Comparison of ENCODE assay signal across 8 cellular contexts in genomic region chr11:818396-819128, GRCh38.
DNase-seq lines count a peak whose midpoint lies in the region; ATAC-seq lines count a peak whose summit lies in the region.

TSS of gene PNPLA2 (plus strand) at chr11:818914. CDS start at chr11:819719, 805 bp downstream.

- peaks cover 14% of the 10 kb centered on the region; the same call in 1 of the 2 replicates for H3K4me1 ChIP-seq in ES-I3 (ENCODE audit: insufficient read depth, low read length)
- peaks cover 21% of the 10 kb centered on the region for H3K4me1 ChIP-seq in NT2/D1 (ENCODE audit: insufficient read depth, insufficient read length)
- no peaks in the 10 kb centered on the region for H3K4me1 ChIP-seq in endocrine pancreas (ENCODE audit: control insufficient read depth, insufficient read depth, low read length)
- H3K4me1 ChIP-seq in mucosa of stomach (ENCODE audit: control insufficient read depth, insufficient read depth, low read length) = peaks cover 41% of the 10 kb centered on the region

- ATAC-seq in HG03432 (IDR thresholded peaks at IDR 0.05; ENCODE audit: unreplicated experiment) (no peak), HG03520 (IDR thresholded peaks at IDR 0.05; ENCODE audit: unreplicated experiment) (no peak)

- H3K4me3 ChIP-seq in NT2/D1 (ENCODE audit: insufficient read length, low read depth) = peak within 1 kb of the TSS; percentile 95
- H3K4me3 ChIP-seq in endocrine pancreas (ENCODE audit: control insufficient read depth, insufficient read depth, low read length) = no peak within 1 kb of the TSS
- H3K4me3 ChIP-seq in mucosa of stomach (ENCODE audit: low read length) = peak within 1 kb of the TSS; percentile 71

- H3K27me3 ChIP-seq in NT2/D1 (ENCODE audit: insufficient read depth, insufficient read length) (peaks cover 10% of the 10 kb centered on the region), endocrine pancreas (ENCODE audit: control insufficient read depth, insufficient read depth, low read length) (no peaks in the 10 kb centered on the region), mucosa of stomach (ENCODE audit: control insufficient read depth, insufficient read depth, low read length) (no peaks in the 10 kb centered on the region)

- H3K9ac ChIP-seq in ES-I3 (ENCODE audit: low read depth, low read length) (peak within 1 kb of the TSS; percentile 88), NT2/D1 (ENCODE audit: insufficient read length, low read depth) (peak within 1 kb of the TSS; percentile 91), endocrine pancreas (ENCODE audit: control insufficient read depth, insufficient read depth, low read length) (peak within 1 kb of the TSS; percentile 93), mucosa of stomach (ENCODE audit: low read length) (peak within 1 kb of the TSS; percentile 96)

- H3K36me3 ChIP-seq in ES-I3 (ENCODE audit: insufficient read depth, low read length) (no peaks in the 10 kb centered on the region), NT2/D1 (ENCODE audit: insufficient read depth, insufficient read length, low read length) (peaks cover 42% of the 10 kb centered on the region), endocrine pancreas (ENCODE audit: control insufficient read depth, insufficient read depth, low read length) (no peaks in the 10 kb centered on the region), mucosa of stomach (ENCODE audit: control insufficient read depth, insufficient read depth, low read length) (no peaks in the 10 kb centered on the region)

- DNase-seq in NT2/D1 (ENCODE audit: low read depth, low spot score) = no peak
- no peak for DNase-seq in effector CD4-positive, alpha-beta T cell
- DNase-seq in NCI-H1930 (lab: John Stamatoyannopoulos, UW) = no peak

- H3K9me3 ChIP-seq in ES-I3 (ENCODE audit: control insufficient read depth, insufficient read depth, low read length) (no peaks in the 10 kb centered on the region), NT2/D1 (ENCODE audit: insufficient read depth, low read length) (no peaks in the 10 kb centered on the region), endocrine pancreas (ENCODE audit: control insufficient read depth, low read length) (no peaks in the 10 kb centered on the region), mucosa of stomach (ENCODE audit: control insufficient read depth, low read length) (no peaks in the 10 kb centered on the region)
